1 cellular context compared by ENCODE assay signal in the genomic region with DNA sequence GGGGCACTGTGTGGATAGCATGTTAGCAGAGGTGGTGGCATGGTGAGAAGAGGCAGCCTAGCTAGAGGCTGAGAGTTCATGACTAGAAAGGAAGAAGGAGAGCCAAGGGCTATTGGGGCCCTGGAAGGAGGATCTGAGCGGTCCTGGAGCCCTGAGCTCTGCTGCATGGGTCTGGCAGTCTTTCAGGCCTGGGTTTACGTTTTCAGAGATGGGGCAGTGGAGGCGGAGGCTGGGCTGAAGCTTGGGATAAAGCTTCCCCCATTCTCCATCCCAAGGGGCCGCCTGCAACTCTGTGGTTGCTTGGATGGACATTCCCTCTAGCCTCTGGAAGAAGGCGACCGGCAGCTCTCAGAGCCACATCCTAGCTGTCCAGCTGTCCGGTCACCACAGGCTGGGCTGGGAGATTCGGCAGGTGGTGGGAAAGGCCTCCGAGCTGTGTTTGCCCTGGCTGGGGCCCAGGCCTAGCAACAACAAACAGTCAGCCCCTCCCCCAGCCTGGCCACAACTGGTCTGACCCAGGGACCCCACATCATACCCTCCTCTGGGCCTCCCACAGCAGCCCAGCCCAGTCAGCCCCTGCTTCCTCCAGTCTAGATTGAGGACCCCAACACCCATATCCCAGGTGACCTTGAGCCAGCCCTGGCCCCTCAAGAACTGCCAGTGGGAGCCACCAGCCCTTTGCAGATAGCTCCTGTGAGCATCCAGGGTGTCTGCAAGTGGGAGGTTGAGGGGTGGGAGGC.
TF ChIP-seq lines count a peak whose summit lies in the region.

No MANE protein-coding gene starts in this region.

TF ChIP-seq in HepG2, 621 proteins besides CTCF, POLR2A, EP300 and RAD21 (continued from another document and continues in another):
- TF ChIP-seq, protein P1, sequence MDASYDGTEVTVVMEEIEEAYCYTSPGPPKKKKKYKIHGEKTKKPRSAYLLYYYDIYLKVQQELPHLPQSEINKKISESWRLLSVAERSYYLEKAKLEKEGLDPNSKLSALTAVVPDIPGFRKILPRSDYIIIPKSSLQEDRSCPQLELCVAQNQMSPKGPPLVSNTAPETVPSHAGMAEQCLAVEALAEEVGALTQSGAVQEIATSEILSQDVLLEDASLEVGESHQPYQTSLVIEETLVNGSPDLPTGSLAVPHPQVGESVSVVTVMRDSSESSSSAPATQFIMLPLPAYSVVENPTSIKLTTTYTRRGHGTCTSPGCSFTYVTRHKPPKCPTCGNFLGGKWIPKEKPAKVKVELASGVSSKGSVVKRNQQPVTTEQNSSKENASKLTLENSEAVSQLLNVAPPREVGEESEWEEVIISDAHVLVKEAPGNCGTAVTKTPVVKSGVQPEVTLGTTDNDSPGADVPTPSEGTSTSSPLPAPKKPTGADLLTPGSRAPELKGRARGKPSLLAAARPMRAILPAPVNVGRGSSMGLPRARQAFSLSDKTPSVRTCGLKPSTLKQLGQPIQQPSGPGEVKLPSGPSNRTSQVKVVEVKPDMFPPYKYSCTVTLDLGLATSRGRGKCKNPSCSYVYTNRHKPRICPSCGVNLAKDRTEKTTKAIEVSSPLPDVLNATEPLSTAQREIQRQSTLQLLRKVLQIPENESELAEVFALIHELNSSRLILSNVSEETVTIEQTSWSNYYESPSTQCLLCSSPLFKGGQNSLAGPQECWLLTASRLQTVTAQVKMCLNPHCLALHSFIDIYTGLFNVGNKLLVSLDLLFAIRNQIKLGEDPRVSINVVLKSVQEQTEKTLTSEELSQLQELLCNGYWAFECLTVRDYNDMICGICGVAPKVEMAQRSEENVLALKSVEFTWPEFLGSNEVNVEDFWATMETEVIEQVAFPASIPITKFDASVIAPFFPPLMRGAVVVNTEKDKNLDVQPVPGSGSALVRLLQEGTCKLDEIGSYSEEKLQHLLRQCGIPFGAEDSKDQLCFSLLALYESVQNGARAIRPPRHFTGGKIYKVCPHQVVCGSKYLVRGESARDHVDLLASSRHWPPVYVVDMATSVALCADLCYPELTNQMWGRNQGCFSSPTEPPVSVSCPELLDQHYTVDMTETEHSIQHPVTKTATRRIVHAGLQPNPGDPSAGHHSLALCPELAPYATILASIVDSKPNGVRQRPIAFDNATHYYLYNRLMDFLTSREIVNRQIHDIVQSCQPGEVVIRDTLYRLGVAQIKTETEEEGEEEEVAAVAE (CRISPR knock-in tag; IDR thresholded peaks at IDR 0.05; ENCODE audit: borderline replicate concordance), result 0 out of 2 replicates have a peak, but pooled peaks have one; percentile 32
- no peak for TF ChIP-seq ARHGAP35 (CRISPR knock-in tag; IDR thresholded peaks at IDR 0.05; ENCODE audit: borderline replicate concordance)
- TF ChIP-seq PHB2 (IDR thresholded peaks at IDR 0.05; ENCODE audit: partially characterized antibody), result no peak
- TF ChIP-seq ZNF709 (CRISPR knock-in tag; IDR thresholded peaks at IDR 0.05), result peak; percentile 42; the same call in 1 of the 2 replicates
- TF ChIP-seq KAT2B (IDR thresholded peaks at IDR 0.05; ENCODE audit: borderline replicate concordance, low read depth, low read length), result no peak
- no peak for TF ChIP-seq YEATS4 (CRISPR knock-in tag; IDR thresholded peaks at IDR 0.05; ENCODE audit: borderline replicate concordance)
- TF ChIP-seq ZNF619 (CRISPR knock-in tag; IDR thresholded peaks at IDR 0.05), result no peak
- TF ChIP-seq NR2F6 (IDR thresholded peaks at IDR 0.05), result peak; percentile 54; the same call in 1 of the 2 replicates
- peak; percentile 76 for TF ChIP-seq NR2F6 (CRISPR knock-in tag; IDR thresholded peaks at IDR 0.05)
- peak; percentile 67; the same call in 1 of the 2 replicates for TF ChIP-seq ZSCAN9 (CRISPR knock-in tag; IDR thresholded peaks at IDR 0.05; ENCODE audit: borderline replicate concordance)
- TF ChIP-seq HNRNPL (IDR thresholded peaks at IDR 0.05; ENCODE audit: low read depth, low read length), result peak; percentile 81; the same call in 1 of the 2 replicates
- TF ChIP-seq, protein P2, sequence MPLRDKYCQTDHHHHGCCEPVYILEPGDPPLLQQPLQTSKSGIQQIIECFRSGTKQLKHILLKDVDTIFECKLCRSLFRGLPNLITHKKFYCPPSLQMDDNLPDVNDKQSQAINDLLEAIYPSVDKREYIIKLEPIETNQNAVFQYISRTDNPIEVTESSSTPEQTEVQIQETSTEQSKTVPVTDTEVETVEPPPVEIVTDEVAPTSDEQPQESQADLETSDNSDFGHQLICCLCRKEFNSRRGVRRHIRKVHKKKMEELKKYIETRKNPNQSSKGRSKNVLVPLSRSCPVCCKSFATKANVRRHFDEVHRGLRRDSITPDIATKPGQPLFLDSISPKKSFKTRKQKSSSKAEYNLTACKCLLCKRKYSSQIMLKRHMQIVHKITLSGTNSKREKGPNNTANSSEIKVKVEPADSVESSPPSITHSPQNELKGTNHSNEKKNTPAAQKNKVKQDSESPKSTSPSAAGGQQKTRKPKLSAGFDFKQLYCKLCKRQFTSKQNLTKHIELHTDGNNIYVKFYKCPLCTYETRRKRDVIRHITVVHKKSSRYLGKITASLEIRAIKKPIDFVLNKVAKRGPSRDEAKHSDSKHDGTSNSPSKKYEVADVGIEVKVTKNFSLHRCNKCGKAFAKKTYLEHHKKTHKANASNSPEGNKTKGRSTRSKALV (CRISPR knock-in tag; IDR thresholded peaks at IDR 0.05), result no peak
- TF ChIP-seq ERF (CRISPR knock-in tag; IDR thresholded peaks at IDR 0.05), result peak; percentile 66; the same call in 1 of the 2 replicates
- peak; percentile 88 for TF ChIP-seq GATAD2A (CRISPR knock-in tag; IDR thresholded peaks at IDR 0.05)
- peak; percentile 88 for TF ChIP-seq KDM6A (CRISPR knock-in tag; IDR thresholded peaks at IDR 0.05; ENCODE audit: low read depth)
- peak; percentile 78; the same call in 1 of the 2 replicates for TF ChIP-seq SPEN (CRISPR knock-in tag; IDR thresholded peaks at IDR 0.05; ENCODE audit: low read depth)
- TF ChIP-seq GATA4 (IDR thresholded peaks at IDR 0.05; ENCODE audit: borderline replicate concordance, low read depth), result no peak; the same call in 1 of the 2 replicates
- TF ChIP-seq, protein P3, sequence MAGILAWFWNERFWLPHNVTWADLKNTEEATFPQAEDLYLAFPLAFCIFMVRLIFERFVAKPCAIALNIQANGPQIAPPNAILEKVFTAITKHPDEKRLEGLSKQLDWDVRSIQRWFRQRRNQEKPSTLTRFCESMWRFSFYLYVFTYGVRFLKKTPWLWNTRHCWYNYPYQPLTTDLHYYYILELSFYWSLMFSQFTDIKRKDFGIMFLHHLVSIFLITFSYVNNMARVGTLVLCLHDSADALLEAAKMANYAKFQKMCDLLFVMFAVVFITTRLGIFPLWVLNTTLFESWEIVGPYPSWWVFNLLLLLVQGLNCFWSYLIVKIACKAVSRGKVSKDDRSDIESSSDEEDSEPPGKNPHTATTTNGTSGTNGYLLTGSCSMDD (CRISPR knock-in tag; IDR thresholded peaks at IDR 0.05), result no peak
- TF ChIP-seq ZNF10 (CRISPR knock-in tag; IDR thresholded peaks at IDR 0.05; ENCODE audit: borderline replicate concordance, low read depth), result no peak
- no peak for TF ChIP-seq SRSF1 (optimal IDR thresholded peaks at IDR 0.05; ENCODE audit: low read depth, low read length)
- no peak for TF ChIP-seq RORA (CRISPR knock-in tag; IDR thresholded peaks at IDR 0.05)
- 0 out of 2 replicates have a peak, but pooled peaks have one; percentile 8 for TF ChIP-seq ZFP37 (CRISPR knock-in tag; IDR thresholded peaks at IDR 0.05; ENCODE audit: borderline replicate concordance)
- TF ChIP-seq, protein P4, sequence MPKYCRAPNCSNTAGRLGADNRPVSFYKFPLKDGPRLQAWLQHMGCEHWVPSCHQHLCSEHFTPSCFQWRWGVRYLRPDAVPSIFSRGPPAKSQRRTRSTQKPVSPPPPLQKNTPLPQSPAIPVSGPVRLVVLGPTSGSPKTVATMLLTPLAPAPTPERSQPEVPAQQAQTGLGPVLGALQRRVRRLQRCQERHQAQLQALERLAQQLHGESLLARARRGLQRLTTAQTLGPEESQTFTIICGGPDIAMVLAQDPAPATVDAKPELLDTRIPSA (CRISPR knock-in tag; IDR thresholded peaks at IDR 0.05; ENCODE audit: borderline replicate concordance), result peak; percentile 71; the same call in 1 of the 2 replicates
- TF ChIP-seq, protein P5, sequence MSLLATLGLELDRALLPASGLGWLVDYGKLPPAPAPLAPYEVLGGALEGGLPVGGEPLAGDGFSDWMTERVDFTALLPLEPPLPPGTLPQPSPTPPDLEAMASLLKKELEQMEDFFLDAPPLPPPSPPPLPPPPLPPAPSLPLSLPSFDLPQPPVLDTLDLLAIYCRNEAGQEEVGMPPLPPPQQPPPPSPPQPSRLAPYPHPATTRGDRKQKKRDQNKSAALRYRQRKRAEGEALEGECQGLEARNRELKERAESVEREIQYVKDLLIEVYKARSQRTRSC (CRISPR knock-in tag; IDR thresholded peaks at IDR 0.05; ENCODE audit: low read depth), result no peak
- no peak; the same call in 1 of the 2 replicates for TF ChIP-seq RFX5 (IDR thresholded peaks at IDR 0.05; ENCODE audit: low read depth, low read length)
- no peak for TF ChIP-seq RAD51 (IDR thresholded peaks at IDR 0.05; ENCODE audit: borderline replicate concordance)
- TF ChIP-seq PPARG (CRISPR knock-in tag; conservative IDR thresholded peaks at IDR 0.05), result no peak
- peak; percentile 87 for TF ChIP-seq ZBTB7B (CRISPR knock-in tag; IDR thresholded peaks at IDR 0.05)
- peak; percentile 38 for TF ChIP-seq MED8 (CRISPR knock-in tag; IDR thresholded peaks at IDR 0.05; ENCODE audit: insufficient replicate concordance)
- peak; percentile 89; the same call in 1 of the 2 replicates for TF ChIP-seq ZNF788 (CRISPR knock-in tag; IDR thresholded peaks at IDR 0.05; ENCODE audit: borderline replicate concordance)
- TF ChIP-seq YEATS2 (CRISPR knock-in tag; IDR thresholded peaks at IDR 0.05; ENCODE audit: borderline replicate concordance), result peak; percentile 60; the same call in 1 of the 2 replicates
- TF ChIP-seq NFE2L1 (CRISPR knock-in tag; IDR thresholded peaks at IDR 0.05; ENCODE audit: borderline replicate concordance), result no peak
- TF ChIP-seq SKI (IDR thresholded peaks at IDR 0.05; ENCODE audit: partially characterized antibody), result peak; percentile 52
- TF ChIP-seq, protein P6, sequence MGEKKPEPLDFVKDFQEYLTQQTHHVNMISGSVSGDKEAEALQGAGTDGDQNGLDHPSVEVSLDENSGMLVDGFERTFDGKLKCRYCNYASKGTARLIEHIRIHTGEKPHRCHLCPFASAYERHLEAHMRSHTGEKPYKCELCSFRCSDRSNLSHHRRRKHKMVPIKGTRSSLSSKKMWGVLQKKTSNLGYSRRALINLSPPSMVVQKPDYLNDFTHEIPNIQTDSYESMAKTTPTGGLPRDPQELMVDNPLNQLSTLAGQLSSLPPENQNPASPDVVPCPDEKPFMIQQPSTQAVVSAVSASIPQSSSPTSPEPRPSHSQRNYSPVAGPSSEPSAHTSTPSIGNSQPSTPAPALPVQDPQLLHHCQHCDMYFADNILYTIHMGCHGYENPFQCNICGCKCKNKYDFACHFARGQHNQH (CRISPR knock-in tag; IDR thresholded peaks at IDR 0.05), result 0 out of 2 replicates have a peak, but pooled peaks have one; percentile 76
- TF ChIP-seq ETV5 (CRISPR knock-in tag; IDR thresholded peaks at IDR 0.05; ENCODE audit: borderline replicate concordance), result peak; percentile 8; the same call in 1 of the 2 replicates
- TF ChIP-seq YY1 (IDR thresholded peaks at IDR 0.05; ENCODE audit: insufficient read depth, insufficient replicate concordance, low read depth, low read length), result no peak
- peak; percentile 72 for TF ChIP-seq POLR2AphosphoS5 (IDR thresholded peaks at IDR 0.05; ENCODE audit: low read depth, low read length)
- TF ChIP-seq, protein P7, sequence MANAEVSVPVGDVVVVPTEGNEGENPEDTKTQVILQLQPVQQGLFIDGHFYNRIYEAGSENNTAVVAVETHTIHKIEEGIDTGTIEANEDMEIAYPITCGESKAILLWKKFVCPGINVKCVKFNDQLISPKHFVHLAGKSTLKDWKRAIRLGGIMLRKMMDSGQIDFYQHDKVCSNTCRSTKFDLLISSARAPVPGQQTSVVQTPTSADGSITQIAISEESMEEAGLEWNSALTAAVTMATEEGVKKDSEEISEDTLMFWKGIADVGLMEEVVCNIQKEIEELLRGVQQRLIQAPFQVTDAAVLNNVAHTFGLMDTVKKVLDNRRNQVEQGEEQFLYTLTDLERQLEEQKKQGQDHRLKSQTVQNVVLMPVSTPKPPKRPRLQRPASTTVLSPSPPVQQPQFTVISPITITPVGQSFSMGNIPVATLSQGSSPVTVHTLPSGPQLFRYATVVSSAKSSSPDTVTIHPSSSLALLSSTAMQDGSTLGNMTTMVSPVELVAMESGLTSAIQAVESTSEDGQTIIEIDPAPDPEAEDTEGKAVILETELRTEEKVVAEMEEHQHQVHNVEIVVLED (CRISPR knock-in tag; IDR thresholded peaks at IDR 0.05; ENCODE audit: borderline replicate concordance), result peak; percentile 62
- TF ChIP-seq, protein P8, sequence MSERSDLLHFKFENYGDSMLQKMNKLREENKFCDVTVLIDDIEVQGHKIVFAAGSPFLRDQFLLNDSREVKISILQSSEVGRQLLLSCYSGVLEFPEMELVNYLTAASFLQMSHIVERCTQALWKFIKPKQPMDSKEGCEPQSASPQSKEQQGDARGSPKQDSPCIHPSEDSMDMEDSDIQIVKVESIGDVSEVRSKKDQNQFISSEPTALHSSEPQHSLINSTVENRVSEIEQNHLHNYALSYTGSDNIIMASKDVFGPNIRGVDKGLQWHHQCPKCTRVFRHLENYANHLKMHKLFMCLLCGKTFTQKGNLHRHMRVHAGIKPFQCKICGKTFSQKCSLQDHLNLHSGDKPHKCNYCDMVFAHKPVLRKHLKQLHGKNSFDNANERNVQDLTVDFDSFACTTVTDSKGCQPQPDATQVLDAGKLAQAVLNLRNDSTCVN (CRISPR knock-in tag; IDR thresholded peaks at IDR 0.05; ENCODE audit: borderline replicate concordance), result peak; percentile 74; the same call in 1 of the 2 replicates
- no peak for TF ChIP-seq ZNF337 (CRISPR knock-in tag; IDR thresholded peaks at IDR 0.05; ENCODE audit: borderline replicate concordance, low read depth)
